ENCODE assay signal across 28 cellular contexts in genomic region chr1:14623090-14623489, GRCh38.
"Had no signal": no experiment of that assay in that cellular context is flagged by ENCODE, and none has a peak within 500 bp of the region (broad histone marks: within the 10 kb centered on the region; RNA-seq: fewer than 3 reads in every experiment).

No MANE protein-coding gene starts in this region.

- H3K4me2 ChIP-seq: hepatocyte had no signal

- H3K36me3 ChIP-seq: colonic mucosa, esophagus muscularis mucosa, esophagus squamous epithelium, gastrocnemius medialis, gastroesophageal sphincter, heart left ventricle, heart right ventricle had no signal

- H3K27ac ChIP-seq: colonic mucosa, coronary artery, dorsolateral prefrontal cortex, epithelial cell of prostate, esophagus muscularis mucosa, esophagus squamous epithelium, foreskin keratinocyte, gastrocnemius medialis, gastroesophageal sphincter, heart left ventricle, heart right ventricle, hepatocyte had no signal

- H3K27me3 ChIP-seq: colonic mucosa, dorsolateral prefrontal cortex, foreskin keratinocyte, gastrocnemius medialis, hepatocyte had no signal

- H3K9me3 ChIP-seq: colonic mucosa, esophagus squamous epithelium, gastrocnemius medialis had no signal

- H3K4me3 ChIP-seq: colonic mucosa, coronary artery, dorsolateral prefrontal cortex, esophagus muscularis mucosa, esophagus squamous epithelium, gastrocnemius medialis, gastroesophageal sphincter, heart left ventricle, heart right ventricle, hepatocyte had no signal

- H3K4me3 Mint-ChIP-seq: dendritic cell treated with granulocyte-macrophage colony-stimulating factor and Interleukin-4, amounts not matched to agents 40 ng/mL and 50 ng/mL, for 4 days; effector memory CD8-positive, alpha-beta T cell; endodermal cell had no signal

- H3K79me2 ChIP-seq: hepatocyte had no signal

- DNase-seq: colonic mucosa; cortex of kidney; dermis blood vessel endothelial cell; effector CD4-positive, alpha-beta T cell; effector CD8-positive, alpha-beta T cell; effector memory CD4-positive, alpha-beta T cell; effector memory CD8-positive, alpha-beta T cell; endodermal cell; erythroblast; esophagus squamous epithelium; foreskin fibroblast; foreskin keratinocyte; foreskin melanocyte; gastrocnemius medialis; glutamatergic neuron; heart left ventricle; heart right ventricle had no signal

- FAIRE-seq: colon, endometrium, endothelial cell of umbilical vein had no signal

- H3K4me1 ChIP-seq: colonic mucosa, gastrocnemius medialis, heart left ventricle had no signal

- H3K27ac Mint-ChIP-seq: dendritic cell treated with granulocyte-macrophage colony-stimulating factor and Interleukin-4, amounts not matched to agents 40 ng/mL and 50 ng/mL, for 4 days; effector memory CD8-positive, alpha-beta T cell; endodermal cell had no signal

- ATAC-seq: effector memory CD8-positive, alpha-beta T cell; esophagus mucosa; foreskin keratinocyte; gastrocnemius medialis; gastroesophageal sphincter; heart left ventricle; heart right ventricle had no signal

- H2AFZ ChIP-seq: hepatocyte had no signal
